8 cellular contexts compared by ENCODE assay signal in genomic region chr13:52455677-52456041, GRCh38. TPM values are rescaled to one million over a fixed set of nuclear protein-coding genes. Genes with fewer than 3 reads are reported as not detected.
DNase-seq lines count a peak whose midpoint lies in the region; ATAC-seq and TF ChIP-seq lines count a peak whose summit lies in the region.

No MANE protein-coding gene starts in this region.

- RAD21 ChIA-PET in HCT116 (lab: Charles Lee; ENCODE audit: low non-redundant PET in 1 of 2, low total read pairs in 2 of 2, uncharacterized antibody in 2 of 2, unreplicated experiment in 2 of 2), result no interaction called here

- H3K4me3 Mint-ChIP-seq in T-cell, result peak overlapping the region; percentile 95

- CTCF ChIA-PET in HCT116 (lab: Charles Lee) (no interaction called here), T-cell (lab: Charles Lee) (interaction anchor here in 1 of 2 donors (0.7 kb wide), 1 partner anchor 112 kb away, joined by 3 read pairs; no protein-coding TSS in a partner anchor)

- no peaks in the 10 kb centered on the region for H3K9me3 Mint-ChIP-seq in T-cell

- H3K36me3 Mint-ChIP-seq in T-cell, result peaks cover 3% of the 10 kb centered on the region

- DNase-seq in ELR (ENCODE audit: low read depth) (peak; percentile 78), HCT116 (ENCODE audit: low read depth, low spot score) (peak; percentile 49), MV-4-11 (lab: John Stamatoyannopoulos, UW) (peak; percentile 76), T-cell (peak in 32 of 34 experiments; percentile 21 to 75 (median 60)), amniotic stem cell (lab: John Stamatoyannopoulos, UW) (peak; percentile 28), left ventricle myocardium superior (peak; percentile 83), psoas muscle (peak; percentile 66 to 78)

- peak overlapping the region; percentile 89 for H3K9ac ChIP-seq in HCT116 (ENCODE audit: low read length)

- peak overlapping the region; percentile 93 for H3K27ac ChIP-seq in HCT116 (ENCODE audit: low read depth, low read length)
- H3K27ac ChIP-seq in psoas muscle, result peak overlapping the region; percentile 90
- H3K27ac ChIP-seq in urinary bladder (ENCODE audit: low read depth), result peak overlapping the region; percentile 77

- TF ChIP-seq POLR2A in HCT116 (IDR thresholded peaks at IDR 0.05; ENCODE audit: borderline replicate concordance, extremely low read depth, insufficient read depth, insufficient read length), result no peak

- H3K36me3 ChIP-seq in HCT116 (ENCODE audit: control insufficient read depth in 1 of 2, insufficient read depth in 2 of 2, low read length in 2 of 2) (peaks cover 11 to 24% of the 10 kb centered on the region in 2 experiments; a peak in 3 of 4 replicates), psoas muscle (ENCODE audit: insufficient read depth in 1 of 2, low read depth in 1 of 2) (peaks cover 0 to 10% of the 10 kb centered on the region in 2 donors), urinary bladder (ENCODE audit: insufficient read depth) (no peaks in the 10 kb centered on the region)

- peaks cover 13 to 31% of the 10 kb centered on the region in 2 experiments for H3K4me1 ChIP-seq in HCT116 (ENCODE audit: control insufficient read depth in 1 of 2, insufficient read depth in 2 of 2, low read length in 2 of 2)
- peaks cover 11% of the 10 kb centered on the region for H3K4me1 ChIP-seq in psoas muscle
- no peaks in the 10 kb centered on the region for H3K4me1 ChIP-seq in urinary bladder (ENCODE audit: insufficient read depth)

- H3K27me3 ChIP-seq in HCT116 (ENCODE audit: insufficient read depth, low read length) (no peaks in the 10 kb centered on the region), psoas muscle (ENCODE audit: insufficient read depth in 3 of 3, low read length in 2 of 3) (no peaks in the 10 kb centered on the region)

- H3K9me3 ChIP-seq in HCT116 (ENCODE audit: control insufficient read depth in 1 of 2, insufficient read depth in 1 of 2, low read depth in 1 of 2, low read length in 2 of 2) (no peaks in the 10 kb centered on the region), psoas muscle (no peaks in the 10 kb centered on the region)

- ATAC-seq in HCT116 (peak; percentile 68), T-cell (replicated peaks in 1 of 4) (peak; percentile 45 to 61 (median 54)), left ventricle myocardium superior (peak; percentile 72), psoas muscle (peak; percentile 58 to 66 (median 64))

- WGBS in psoas muscle, 3 donors, result 0% methylated on average over 32 to 37 of the region's 37 CpGs
- WGBS in urinary bladder, result under 1% methylated on average over 37 of the region's 37 CpGs

- H4K20me1 ChIP-seq in HCT116 (ENCODE audit: insufficient read depth), result no peaks in the 10 kb centered on the region

- H3K4me1 Mint-ChIP-seq in T-cell, result peaks cover 35 to 41% (median 38%) of the 10 kb centered on the region in 3 donors

- H3K9me2 ChIP-seq in HCT116 (ENCODE audit: insufficient read depth), result no peaks in the 10 kb centered on the region

- peak overlapping the region; percentile 73 to 85 for H3K4me3 ChIP-seq in HCT116 (replicated peaks in 1 of 2; ENCODE audit: low read depth in 1 of 2, low read length in 2 of 2)
- peak overlapping the region; percentile 81 for H3K4me3 ChIP-seq in psoas muscle
- peak overlapping the region; percentile 76 for H3K4me3 ChIP-seq in urinary bladder (ENCODE audit: low read depth, low read length)

- peak overlapping the region; percentile 78 to 85 for H3K27ac Mint-ChIP-seq in T-cell

- peak overlapping the region; percentile 99 for H3K4me2 ChIP-seq in HCT116 (ENCODE audit: low read length)

- H3K79me2 ChIP-seq in HCT116 (ENCODE audit: insufficient read depth, low read length), result peaks cover 53% of the 10 kb centered on the region

- H3K27me3 Mint-ChIP-seq in T-cell, result no peaks in the 10 kb centered on the region

- TF ChIP-seq CTCF in HCT116 (IDR thresholded peaks at IDR 0.05 in 2 of 3, conservative IDR thresholded peaks at IDR 0.05 in 1 of 3; ENCODE audit: borderline replicate concordance in 1 of 3, insufficient read depth in 1 of 3, low read depth in 2 of 3, low read length in 2 of 3) (no peak), psoas muscle (IDR thresholded peaks at IDR 0.05) (no peak)

- no peak for TF ChIP-seq RAD21 in HCT116 (IDR thresholded peaks at IDR 0.05; ENCODE audit: low read depth)

- intact Hi-C loops in HCT116 (cut with micrococcal nuclease) (loop anchor here (2.0 to 10.0 kb wide), 2 partner anchors 107 to 301 kb away; partner anchors contain the start of gene NEK3), left ventricle myocardium superior (cut with micrococcal nuclease) (no loop called here), psoas muscle (cut with DNase I) (loop anchor here (10.0 kb wide), 3 partner anchors 199 to 451 kb away; partner anchors contain the start of gene SUGT1 (in 1 of the 2))

- H2AFZ ChIP-seq in HCT116 (ENCODE audit: low read depth, low read length, poor library complexity, severe bottlenecking), result peak overlapping the region; percentile 63

- POLR2A ChIA-PET in HCT116 (lab: Charles Lee), result no interaction called here
- POLR2A ChIA-PET in T-cell (lab: Charles Lee), result no interaction called here

- no TSS peak for BruUV-seq in HCT116 (replicated peaks; lab: Mats Ljungman, UMichigan)

TF ChIP-seq in HCT116, 20 proteins besides CTCF, POLR2A, EP300 and RAD21:
- TF ChIP-seq ZFX (IDR thresholded peaks at IDR 0.05) (peak; percentile 68), POLR2AphosphoS5 (IDR thresholded peaks at IDR 0.05; ENCODE audit: low read depth, low read length) (no peak; the same call in 1 of the 2 replicates)

RNA-seq across cellular contexts. Expression of gene CKAP2, which starts 0.4 kb away (rescaled TPM):
- 80.2 TPM for total RNA-seq in HCT116 (2021; ENCODE audit: unreplicated experiment)
- polyA plus RNA-seq in HCT116 (2012), result 25.4 and 38.7 TPM in 2 replicates
- total RNA-seq in T-cell, result 10 to 100 TPM in 4 of 5 donors, 1 to 10 TPM in 1; 9.0 to 38.7 (median 12.0) TPM
- total RNA-seq in left ventricle myocardium superior, result 7.2 TPM
- 1 to 10 TPM; 1.7 to 8.0 (median 4.2) TPM for total RNA-seq in psoas muscle
- polyA plus RNA-seq in psoas muscle, result 1 to 10 TPM; 1.1 to 5.4 (median 1.1) TPM
- total RNA-seq in urinary bladder, result 42.1 TPM
- polyA plus RNA-seq in urinary bladder, result 4.2 TPM

RNA-seq across cellular contexts. Expression of gene VPS36, which starts 5.2 kb away (rescaled TPM):
- total RNA-seq in HCT116 (2021; ENCODE audit: unreplicated experiment) (34.8 TPM), T-cell (10 to 100 TPM; 43.3 to 53.7 (median 49.2) TPM), left ventricle myocardium superior (34.7 TPM), psoas muscle (10 to 100 TPM; 28.5 to 35.2 (median 31.3) TPM), urinary bladder (118 TPM)
- polyA plus RNA-seq in HCT116 (2012), result 10.5 and 14.0 TPM in 2 replicates
- polyA plus RNA-seq in psoas muscle (10 to 100 TPM; 15.5 to 29.2 (median 19.4) TPM), urinary bladder (29.3 TPM)

RNA-seq across cellular contexts. Expression of gene THSD1, which starts 49.7 kb away (rescaled TPM):
- total RNA-seq in HCT116 (2021; ENCODE audit: unreplicated experiment), result 0.76 TPM
- polyA plus RNA-seq in HCT116 (2012), result 0.47 and 0.56 TPM in 2 replicates
- under 1 TPM; 0.26 to 0.63 (median 0.47) TPM for total RNA-seq in T-cell
- total RNA-seq in left ventricle myocardium superior, result 5.0 TPM
- total RNA-seq in psoas muscle, result 1 to 10 TPM; 2.5 to 5.6 (median 4.5) TPM
- 1 to 10 TPM; 2.0 to 3.2 (median 2.5) TPM for polyA plus RNA-seq in psoas muscle
- total RNA-seq in urinary bladder, result 15.1 TPM
- polyA plus RNA-seq in urinary bladder, result 7.3 TPM

Comparison
In these comparisons a context has a peak if more than half of its experiments do, and no peak if none do; other contexts are left out.
1. Peak in every context shown above with its lines: DNase-seq, ATAC-seq, H3K4me3 ChIP-seq and H3K27ac ChIP-seq.
2. DNase-seq: peak in every context shown above with its lines; median percentile 83 in left ventricle myocardium superior; 78 in ELR; 76 in MV-4-11; 72 in psoas muscle; 60 in T-cell; 49 in HCT116; 28 in amniotic stem cell.